Comparison of ENCODE assay signal across 16 cellular contexts in the genomic region with DNA sequence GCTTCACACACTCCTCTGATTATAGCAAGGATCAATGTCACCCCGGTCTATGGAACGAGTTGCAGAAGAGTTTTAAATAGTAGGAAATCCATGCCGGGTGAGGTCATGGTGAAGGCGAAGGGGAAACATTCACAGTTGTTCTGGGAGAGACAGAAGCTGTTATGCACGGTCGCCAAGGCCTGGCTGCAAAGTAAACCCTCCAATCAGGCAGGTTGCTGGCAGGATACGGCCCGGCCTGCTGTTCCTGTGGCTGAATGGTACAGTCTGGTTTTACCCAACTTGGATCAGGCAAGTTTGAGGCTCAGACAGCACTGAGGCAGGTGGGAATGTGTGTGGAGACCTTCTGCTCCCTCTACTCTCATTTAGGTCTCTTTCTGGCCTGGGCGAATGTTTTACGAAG. TPM values are rescaled to one million over a fixed set of nuclear protein-coding genes. Genes with fewer than 3 reads are reported as not detected.
DNase-seq lines count a peak whose midpoint lies in the region; ATAC-seq and TF ChIP-seq lines count a peak whose summit lies in the region.
"Had no signal": no experiment of that assay in that cellular context is flagged by ENCODE, and none has a peak within 500 bp of the region (broad histone marks: within the 10 kb centered on the region; RNA-seq: fewer than 3 reads in every experiment).

No MANE protein-coding gene starts in this region.

- TF ChIP-seq CTCF in gastroesophageal sphincter (IDR thresholded peaks at IDR 0.05) (no peak), left lung (IDR thresholded peaks at IDR 0.05) (no peak)

- TF ChIP-seq EP300 in gastroesophageal sphincter (IDR thresholded peaks at IDR 0.05): no peak

- H4K20me1 ChIP-seq in BLaER1 treated with 17β-estradiol and CSF1 and Interleukin-3, amounts not matched to agents 10 nM and 100 nM: peaks cover 0 to 4% (median 0%) of the 10 kb centered on the region in 11 experiments; a peak in 1 of 22 replicates

- DNase-seq in Right ventricle myocardium superior (no peak), pons (ENCODE audit: low spot score) (peak; percentile 46), T-helper 9 cell (no peak), left lung (no peak)
- DNase-seq: activated T-cell treated with anti-CD3 and anti-CD28 coated beads, Interleukin-2, amount 50 U/mL, for 48 hours; DMS79; effector CD4-positive, alpha-beta T cell; pancreas; SHP77 had no signal

- no peaks in the 10 kb centered on the region for H3K9me3 ChIP-seq in BLaER1 treated with 17β-estradiol and CSF1 and Interleukin-3, amounts not matched to agents 10 nM and 100 nM (replicated peaks in 1 of 11)
- H3K9me3 ChIP-seq in gastroesophageal sphincter: no peaks in the 10 kb centered on the region
- no peaks in the 10 kb centered on the region for H3K9me3 ChIP-seq in left lung
- H3K9me3 ChIP-seq: pancreas had no signal

- H3K27me3 ChIP-seq in BLaER1 treated with 17β-estradiol and CSF1 and Interleukin-3, amounts not matched to agents 10 nM and 100 nM: no peaks in the 10 kb centered on the region
- H3K27me3 ChIP-seq in gastroesophageal sphincter (peaks cover 44% of the 10 kb centered on the region), left lung (peaks cover 0 to 23% of the 10 kb centered on the region in 2 donors)
- H3K27me3 ChIP-seq: pancreas had no signal

- TF ChIP-seq POLR2A in gastroesophageal sphincter (IDR thresholded peaks at IDR 0.05): no peak

- intact Hi-C loops in Right ventricle myocardium superior (cut with DNase I): no loop called here
- intact Hi-C loops in left lung (cut with DNase I): no loop called here

- peak overlapping the region in 9 of 11 experiments; percentile 30 to 69 (median 62); a peak in 13 of 22 replicates for H3K9ac ChIP-seq in BLaER1 treated with 17β-estradiol and CSF1 and Interleukin-3, amounts not matched to agents 10 nM and 100 nM

- WGBS in gastroesophageal sphincter (ENCODE audit: low coverage in 1 of 2), 2 donors: 61 to 80% methylated on average over 1 to 6 of the region's 10 CpGs

- no peaks in the 10 kb centered on the region for H3K36me3 ChIP-seq in BLaER1 treated with 17β-estradiol and CSF1 and Interleukin-3, amounts not matched to agents 10 nM and 100 nM
- H3K36me3 ChIP-seq in gastroesophageal sphincter: no peaks in the 10 kb centered on the region
- H3K36me3 ChIP-seq in left lung: no peaks in the 10 kb centered on the region
- H3K36me3 ChIP-seq: pancreas had no signal

- peak overlapping the region in 3 of 10 experiments; percentile 29 to 52 (median 45); a peak in 3 of 20 replicates for H3K4me3 ChIP-seq in BLaER1 treated with 17β-estradiol and CSF1 and Interleukin-3, amounts not matched to agents 10 nM and 100 nM
- H3K4me3 ChIP-seq in gastroesophageal sphincter (no peak overlapping the region), left lung (no peak overlapping the region)
- H3K4me3 ChIP-seq: pancreas had no signal

- H3K4me2 ChIP-seq in BLaER1 treated with 17β-estradiol and CSF1 and Interleukin-3, amounts not matched to agents 10 nM and 100 nM: peak overlapping the region; percentile 79 to 93 (median 88)

- ATAC-seq in Right ventricle myocardium superior (ENCODE audit: poor library complexity): peak; percentile 77
- ATAC-seq in gastroesophageal sphincter: no peak
- ATAC-seq in left lung: no peak
- no peak for ATAC-seq in HG03565 (IDR thresholded peaks at IDR 0.05; ENCODE audit: unreplicated experiment)
- ATAC-seq: CD8-positive, alpha-beta T cell; HCT116; pancreas had no signal

- peaks cover 58 to 83% (median 80%) of the 10 kb centered on the region in 10 experiments for H3K4me1 ChIP-seq in BLaER1 treated with 17β-estradiol and CSF1 and Interleukin-3, amounts not matched to agents 10 nM and 100 nM
- H3K4me1 ChIP-seq in gastroesophageal sphincter (no peaks in the 10 kb centered on the region), left lung (peaks cover 0 to 5% of the 10 kb centered on the region in 2 donors)
- H3K4me1 ChIP-seq: pancreas had no signal

- H3K27ac ChIP-seq in BLaER1 treated with 17β-estradiol and CSF1 and Interleukin-3, amounts not matched to agents 10 nM and 100 nM: peak overlapping the region in 10 of 11 experiments; percentile 54 to 84 (median 76); a peak in 19 of 22 replicates
- H3K27ac ChIP-seq in angular gyrus (ENCODE audit: low read depth, low read length) (peak overlapping the region; percentile 27), gastroesophageal sphincter (no peak overlapping the region), left lung (no peak overlapping the region)
- H3K27ac ChIP-seq: pancreas had no signal

RNA-seq across cellular contexts. Expression of a gene that starts 45.3 kb away (rescaled TPM):
- total RNA-seq in Right ventricle myocardium superior: not detected
- total RNA-seq in gastroesophageal sphincter: under 1 TPM in 3 of 4 donors, not detected in 1; 0.13 to 0.30 (median 0.27) TPM
- total RNA-seq in left lung: under 1 TPM in 1 of 2 donors, not detected in 1; 0.18 TPM
- total RNA-seq: CD8-positive, alpha-beta T cell; lung microvascular endothelial cell had no signal

Comparison
In these comparisons a context has a peak if more than half of its experiments do, and no peak if none do; other contexts are left out.
1. H3K27ac ChIP-seq: peak in BLaER1 treated with 17β-estradiol and CSF1 and Interleukin-3, amounts not matched to agents 10 nM and 100 nM (10 of 11) and angular gyrus (single experiment); none in gastroesophageal sphincter (0 of 4) and left lung (0 of 2).